Comparison of ENCODE assay signal across 20 cellular contexts in genomic region chr1:86618358-86618757, GRCh38.
DNase-seq lines count a peak whose midpoint lies in the region; ATAC-seq and TF ChIP-seq lines count a peak whose summit lies in the region.
"Had no signal": no experiment of that assay in that cellular context is flagged by ENCODE, and none has a peak within 500 bp of the region (broad histone marks: within the 10 kb centered on the region; RNA-seq: fewer than 3 reads in every experiment).

No MANE protein-coding gene starts in this region.

- H3K27me3 Mint-ChIP-seq in neural progenitor cell (ENCODE audit: insufficient read depth, low read depth) = no peaks in the 10 kb centered on the region

- DNase-seq in Karpas-422 = no peak
- peak; percentile 15 for DNase-seq in neural progenitor cell (ENCODE audit: low spot score)
- DNase-seq in Right ventricle myocardium superior = no peak
- DNase-seq in COLO829 (ENCODE audit: low spot score) = no peak
- DNase-seq in NCI-H524 (lab: John Stamatoyannopoulos, UW) = no peak
- no peak for DNase-seq in activated CD4-positive, alpha-beta T cell treated with anti-CD3 and anti-CD28 coated beads for 48 hours
- DNase-seq: CD4-positive, alpha-beta T cell; DND-41; GOT3; IMR-90; NCI-H1417; NCI-H187; NCI-H446 treated with DMSO at 0.1 percent for 48 hours; NCI-H774; Peyer's patch had no signal

- H3K9me3 Mint-ChIP-seq in neural progenitor cell = peaks cover 6% of the 10 kb centered on the region

- H3K9me3 ChIP-seq in Karpas-422 (ENCODE audit: low read length) = no peaks in the 10 kb centered on the region
- peaks cover 8% of the 10 kb centered on the region; the same call in 1 of the 2 replicates for H3K9me3 ChIP-seq in SU-DHL-6 (ENCODE audit: insufficient read depth, low read length)
- no peaks in the 10 kb centered on the region for H3K9me3 ChIP-seq in neural progenitor cell (ENCODE audit: low read depth)

- H3K36me3 ChIP-seq in Karpas-422 (ENCODE audit: insufficient read depth, low read length) = no peaks in the 10 kb centered on the region
- no peaks in the 10 kb centered on the region for H3K36me3 ChIP-seq in SU-DHL-6 (ENCODE audit: low read length)
- no peaks in the 10 kb centered on the region for H3K36me3 ChIP-seq in neural progenitor cell
- H3K36me3 ChIP-seq: Peyer's patch had no signal

- ATAC-seq in esophagus mucosa (peak; percentile 24), Right ventricle myocardium superior (ENCODE audit: poor library complexity) (no peak)
- ATAC-seq: HCT116, Right ventricle myocardium inferior had no signal

- H3F3A ChIP-seq in SU-DHL-6 (ENCODE audit: insufficient read depth) (no peaks in the 10 kb centered on the region; the same call in none of the 2 replicates), neural progenitor cell (ENCODE audit: low read depth) (no peaks in the 10 kb centered on the region)

- H2AFZ ChIP-seq in Karpas-422 (ENCODE audit: low read length) = 0 out of 2 replicates have a peak overlapping the region, but pooled peaks have one; percentile 30
- peak overlapping the region; percentile 56 for H2AFZ ChIP-seq in SU-DHL-6 (ENCODE audit: low read depth, low read length, severe bottlenecking)
- no peak overlapping the region for H2AFZ ChIP-seq in neural progenitor cell (replicated peaks)

- H3K27ac ChIP-seq in Karpas-422 (ENCODE audit: low read length) (no peak overlapping the region), SU-DHL-6 (ENCODE audit: low read depth, low read length) (no peak overlapping the region), neural progenitor cell (no peak overlapping the region)
- H3K27ac ChIP-seq: KMS-11, Peyer's patch had no signal

- no peaks in the 10 kb centered on the region for H3K4me1 Mint-ChIP-seq in neural progenitor cell

- peaks cover 22% of the 10 kb centered on the region for H3K4me1 ChIP-seq in Karpas-422 (ENCODE audit: low read length)
- no peaks in the 10 kb centered on the region for H3K4me1 ChIP-seq in neural progenitor cell

- H3K9me2 ChIP-seq in Karpas-422 (replicated peaks; ENCODE audit: insufficient read depth, low read length) (no peaks in the 10 kb centered on the region), SU-DHL-6 (replicated peaks; ENCODE audit: insufficient read depth, low read length) (no peaks in the 10 kb centered on the region)

- H3K4me3 ChIP-seq in Karpas-422 (ENCODE audit: low read length) (no peak overlapping the region), SU-DHL-6 (ENCODE audit: insufficient read depth, low read length, poor library complexity, severe bottlenecking) (no peak overlapping the region), neural progenitor cell (no peak overlapping the region)
- H3K4me3 ChIP-seq: Peyer's patch had no signal

- no peaks in the 10 kb centered on the region for H3K79me2 ChIP-seq in Karpas-422 (ENCODE audit: low read length)
- H3K79me2 ChIP-seq in SU-DHL-6 (ENCODE audit: insufficient read depth, low read length) = no peaks in the 10 kb centered on the region
- no peaks in the 10 kb centered on the region for H3K79me2 ChIP-seq in neural progenitor cell (ENCODE audit: low read depth)

- no peak overlapping the region for H3K9ac ChIP-seq in Karpas-422 (ENCODE audit: low read length)
- no peak overlapping the region for H3K9ac ChIP-seq in SU-DHL-6 (ENCODE audit: low read length)
- no peak overlapping the region for H3K9ac ChIP-seq in neural progenitor cell
- H3K9ac ChIP-seq: KMS-11 had no signal

- H4K20me1 ChIP-seq in Karpas-422 (ENCODE audit: insufficient read depth, low read depth, low read length) = no peaks in the 10 kb centered on the region
- H4K20me1 ChIP-seq in SU-DHL-6 (ENCODE audit: low read depth, low read length) = no peaks in the 10 kb centered on the region
- no peaks in the 10 kb centered on the region for H4K20me1 ChIP-seq in neural progenitor cell (ENCODE audit: low read depth)

- TF ChIP-seq CTCF in SU-DHL-6 (IDR thresholded peaks at IDR 0.05; ENCODE audit: insufficient read depth, low read length, poor library complexity, severe bottlenecking) (no peak), neural progenitor cell (IDR thresholded peaks at IDR 0.05) (no peak)

- H3K36me3 Mint-ChIP-seq in neural progenitor cell = no peaks in the 10 kb centered on the region

- intact Hi-C loops in Right ventricle myocardium superior (cut with DNase I) = no loop called here

- H3K27ac Mint-ChIP-seq in neural progenitor cell = no peak overlapping the region
- H3K27ac Mint-ChIP-seq: CD4-positive, alpha-beta T cell had no signal

- H3K4me3 Mint-ChIP-seq in neural progenitor cell = no peak overlapping the region
- H3K4me3 Mint-ChIP-seq: CD4-positive, alpha-beta T cell had no signal

- 0 out of 2 replicates have a peak, but pooled peaks cover 2% of the 10 kb centered on the region for H3K27me3 ChIP-seq in Karpas-422 (ENCODE audit: low read length)
- H3K27me3 ChIP-seq in SU-DHL-6 (ENCODE audit: low read length) = no peaks in the 10 kb centered on the region
- no peaks in the 10 kb centered on the region for H3K27me3 ChIP-seq in neural progenitor cell
- H3K27me3 ChIP-seq: Peyer's patch had no signal

- no peak overlapping the region for H3K4me2 ChIP-seq in Karpas-422 (ENCODE audit: low read depth, low read length, poor library complexity, severe bottlenecking)
- H3K4me2 ChIP-seq in SU-DHL-6 (ENCODE audit: low read depth, low read length, poor library complexity, severe bottlenecking) = peak overlapping the region; percentile 60
- no peak overlapping the region for H3K4me2 ChIP-seq in neural progenitor cell
- H3K4me2 ChIP-seq: KMS-11 had no signal
